16 cellular contexts compared by ENCODE assay signal in genomic region chr5:134536876-134537275, GRCh38. TPM values are rescaled to one million over a fixed set of nuclear protein-coding genes. Genes with fewer than 3 reads are reported as not detected.
DNase-seq lines count a peak whose midpoint lies in the region; ATAC-seq and TF ChIP-seq lines count a peak whose summit lies in the region.
"Had no signal": no experiment of that assay in that cellular context is flagged by ENCODE, and none has a peak within 500 bp of the region (broad histone marks: within the 10 kb centered on the region; RNA-seq: fewer than 3 reads in every experiment).

No MANE protein-coding gene starts in this region.

- H3K36me3 ChIP-seq in gastroesophageal sphincter: peaks cover 0 to 64% of the 10 kb centered on the region in 2 donors

- no peak for TF ChIP-seq POLR2A in gastroesophageal sphincter (IDR thresholded peaks at IDR 0.05)

- H3K4me1 ChIP-seq in gastroesophageal sphincter: peaks cover 0 to 65% (median 20%) of the 10 kb centered on the region in 3 donors

- H3K36me3 Mint-ChIP-seq in activated naive CD4-positive, alpha-beta T cell treated with anti-CD3 and anti-CD28 coated beads, Interleukin-2, amount 50 U/mL, for 24 hours: peaks cover 11% of the 10 kb centered on the region
- peaks cover 4% of the 10 kb centered on the region for H3K36me3 Mint-ChIP-seq in T-helper 17 cell (ENCODE audit: low read depth)
- H3K36me3 Mint-ChIP-seq in effector memory CD8-positive, alpha-beta T cell (ENCODE audit: insufficient read depth): peaks cover 51% of the 10 kb centered on the region

- no peaks in the 10 kb centered on the region for H3K27me3 ChIP-seq in gastroesophageal sphincter

- H3K4me1 Mint-ChIP-seq in activated naive CD4-positive, alpha-beta T cell treated with anti-CD3 and anti-CD28 coated beads, Interleukin-2, amount 50 U/mL, for 24 hours: peaks cover 77% of the 10 kb centered on the region
- peaks cover 39% of the 10 kb centered on the region for H3K4me1 Mint-ChIP-seq in T-helper 17 cell
- peaks cover 61 to 63% of the 10 kb centered on the region in 2 donors for H3K4me1 Mint-ChIP-seq in effector memory CD8-positive, alpha-beta T cell (ENCODE audit: low read depth in 2 of 2)
- H3K4me1 Mint-ChIP-seq in stimulated activated naive CD8-positive, alpha-beta T cell treated with anti-CD3 and anti-CD28 coated beads, Interleukin-15, amount 100 ng/mL, for 72 hours: peaks cover 90% of the 10 kb centered on the region

- no peaks in the 10 kb centered on the region for H3K9me3 Mint-ChIP-seq in activated naive CD4-positive, alpha-beta T cell treated with anti-CD3 and anti-CD28 coated beads, Interleukin-2, amount 50 U/mL, for 24 hours
- H3K9me3 Mint-ChIP-seq in effector memory CD8-positive, alpha-beta T cell: no peaks in the 10 kb centered on the region
- H3K9me3 Mint-ChIP-seq in stimulated activated naive CD8-positive, alpha-beta T cell treated with anti-CD3 and anti-CD28 coated beads, Interleukin-15, amount 100 ng/mL, for 72 hours: no peaks in the 10 kb centered on the region

- H3K27ac Mint-ChIP-seq in activated naive CD4-positive, alpha-beta T cell treated with anti-CD3 and anti-CD28 coated beads, Interleukin-2, amount 50 U/mL, for 24 hours: peak overlapping the region; percentile 95
- H3K27ac Mint-ChIP-seq in T-helper 17 cell: peak overlapping the region; percentile 70
- H3K27ac Mint-ChIP-seq in effector memory CD8-positive, alpha-beta T cell: peak overlapping the region; percentile 78 to 99
- H3K27ac Mint-ChIP-seq in stimulated activated naive CD8-positive, alpha-beta T cell treated with anti-CD3 and anti-CD28 coated beads, Interleukin-15, amount 100 ng/mL, for 72 hours: peak overlapping the region in 1 of 2 donors; percentile 59

- H3K4me3 Mint-ChIP-seq in activated naive CD4-positive, alpha-beta T cell treated with anti-CD3 and anti-CD28 coated beads, Interleukin-2, amount 50 U/mL, for 24 hours: no peak overlapping the region
- H3K4me3 Mint-ChIP-seq in T-helper 17 cell: peak overlapping the region; percentile 21
- H3K4me3 Mint-ChIP-seq in effector memory CD8-positive, alpha-beta T cell: peak overlapping the region; percentile 48 to 61
- H3K4me3 Mint-ChIP-seq in stimulated activated naive CD8-positive, alpha-beta T cell treated with anti-CD3 and anti-CD28 coated beads, Interleukin-15, amount 100 ng/mL, for 72 hours: peak overlapping the region; percentile 0 to 48

- H3K4me3 ChIP-seq in gastroesophageal sphincter: no peak overlapping the region

- no peak for ATAC-seq in T-helper 17 cell
- peak; percentile 55 for ATAC-seq in effector memory CD8-positive, alpha-beta T cell (replicated peaks)
- peak; percentile 69 for ATAC-seq in stimulated activated naive CD8-positive, alpha-beta T cell treated with anti-CD3 and anti-CD28 coated beads, Interleukin-15, amount 100 ng/mL, for 72 hours
- no peak for ATAC-seq in HG03097 (IDR thresholded peaks at IDR 0.05; ENCODE audit: low FRiP score, unreplicated experiment)
- ATAC-seq in gastroesophageal sphincter: no peak

- no peaks in the 10 kb centered on the region for H3K27me3 Mint-ChIP-seq in activated naive CD4-positive, alpha-beta T cell treated with anti-CD3 and anti-CD28 coated beads, Interleukin-2, amount 50 U/mL, for 24 hours
- no peaks in the 10 kb centered on the region for H3K27me3 Mint-ChIP-seq in T-helper 17 cell
- no peaks in the 10 kb centered on the region for H3K27me3 Mint-ChIP-seq in effector memory CD8-positive, alpha-beta T cell
- no peaks in the 10 kb centered on the region for H3K27me3 Mint-ChIP-seq in stimulated activated naive CD8-positive, alpha-beta T cell treated with anti-CD3 and anti-CD28 coated beads, Interleukin-15, amount 100 ng/mL, for 72 hours

- no peaks in the 10 kb centered on the region for H3K9me3 ChIP-seq in T-helper 17 cell (ENCODE audit: control insufficient read depth, low read length, poor library complexity, severe bottlenecking)
- H3K9me3 ChIP-seq in gastroesophageal sphincter: no peaks in the 10 kb centered on the region

- no peak for DNase-seq in activated naive CD4-positive, alpha-beta T cell treated with anti-CD3 and anti-CD28 coated beads, Interleukin-2, amount 50 U/mL, for 16 hours
- DNase-seq in T-helper 17 cell: no peak
- DNase-seq in effector memory CD8-positive, alpha-beta T cell: no peak
- DNase-seq in stimulated activated naive CD8-positive, alpha-beta T cell treated with anti-CD3 and anti-CD28 coated beads, Interleukin-15, amount 100 ng/mL, for 72 hours: peak in 1 of 2 donors; percentile 35
- no peak for DNase-seq in NCI-H524 (lab: John Stamatoyannopoulos, UW)
- DNase-seq: activated CD4-positive, CD25-positive, alpha-beta regulatory T cell treated with anti-CD3 and anti-CD28 coated beads, Interleukin-2, amount 50 U/mL, for 72 hours; dermis blood vessel endothelial cell; GF-D8; Kasumi-1; NCI-H1436; NCI-H345; SHP77 treated with DMSO at 0.1 percent for 48 hours; stimulated activated CD4-positive, alpha-beta T cell treated with anti-CD3 and anti-CD28 coated beads, Interleukin-15, amount 100 ng/mL, for 24 hours had no signal

- no CpG with 5 or more reads among the region's 1 CpG for WGBS in gastroesophageal sphincter (ENCODE audit: low coverage in 1 of 2), 2 donors

- TF ChIP-seq EP300 in gastroesophageal sphincter (IDR thresholded peaks at IDR 0.05): no peak

- no peak for TF ChIP-seq CTCF in gastroesophageal sphincter (IDR thresholded peaks at IDR 0.05)

- H3K27ac ChIP-seq in gastroesophageal sphincter: no peak overlapping the region

RNA-seq across cellular contexts. Expression of gene JADE2, which starts 11.4 kb away (rescaled TPM):
- total RNA-seq in T-helper 17 cell: 100 to 1,000 TPM; 129 to 138 TPM
- total RNA-seq in gastroesophageal sphincter: 100 to 1,000 TPM in 2 of 4 donors, 10 to 100 TPM in 2; 46.0 to 113 (median 89.2) TPM

Comparison
In these comparisons a context has a peak if more than half of its experiments do, and no peak if none do; other contexts are left out.
1. ATAC-seq: peak in effector memory CD8-positive, alpha-beta T cell (single experiment) and stimulated activated naive CD8-positive, alpha-beta T cell treated with anti-CD3 and anti-CD28 coated beads, Interleukin-15, amount 100 ng/mL, for 72 hours (single experiment); none in T-helper 17 cell (single experiment), HG03097 (single experiment) and gastroesophageal sphincter (single experiment).